25 cellular contexts compared by ENCODE assay signal in genomic region chr7:4399596-4399995, GRCh38.
"Had no signal": no experiment of that assay in that cellular context is flagged by ENCODE, and none has a peak within 500 bp of the region (broad histone marks: within the 10 kb centered on the region; RNA-seq: fewer than 3 reads in every experiment).

No MANE protein-coding gene starts in this region.

- H3K4me1 ChIP-seq: colonic mucosa, esophagus squamous epithelium, gastrocnemius medialis, left ventricle myocardium inferior, lower lobe of right lung had no signal

- H3K9me3 ChIP-seq: colonic mucosa, esophagus squamous epithelium, gastrocnemius medialis, lower lobe of right lung, mucosa of descending colon had no signal

- DNase-seq: cerebellar nuclear complex; colonic mucosa; cortex of kidney; effector CD8-positive, alpha-beta T cell; effector memory CD8-positive, alpha-beta T cell; endodermal cell; erythroblast; esophagus squamous epithelium; foreskin fibroblast; foreskin melanocyte; gastrocnemius medialis; glutamatergic neuron; hippocampal formation; kidney; kidney glomerular epithelial cell; left colon; left ventricle myocardium inferior; lower lobe of right lung; mesenchymal stem cell; mucosa of descending colon had no signal

- H3K27me3 Mint-ChIP-seq: dendritic cell treated with granulocyte-macrophage colony-stimulating factor and Interleukin-4, amounts not matched to agents 40 ng/mL and 50 ng/mL, for 4 days had no signal

- H3K4me1 Mint-ChIP-seq: endodermal cell, mesothelial cell of epicardium had no signal

- H3K27ac Mint-ChIP-seq: dendritic cell treated with granulocyte-macrophage colony-stimulating factor and Interleukin-4, amounts not matched to agents 40 ng/mL and 50 ng/mL, for 4 days; effector memory CD8-positive, alpha-beta T cell; endodermal cell; mesothelial cell of epicardium had no signal

- ATAC-seq: effector memory CD8-positive, alpha-beta T cell; esophagus mucosa; gastrocnemius medialis; left colon; left lobe of liver; lower lobe of right lung; mucosa of descending colon had no signal

- H3K4me3 Mint-ChIP-seq: dendritic cell treated with granulocyte-macrophage colony-stimulating factor and Interleukin-4, amounts not matched to agents 40 ng/mL and 50 ng/mL, for 4 days; effector memory CD8-positive, alpha-beta T cell; endodermal cell; mesothelial cell of epicardium had no signal

- H3K36me3 ChIP-seq: colonic mucosa, esophagus squamous epithelium, gastrocnemius medialis, left ventricle myocardium inferior, lower lobe of right lung had no signal

- H3K36me3 Mint-ChIP-seq: mesothelial cell of epicardium had no signal

- H3K4me3 ChIP-seq: colonic mucosa, esophagus squamous epithelium, gastrocnemius medialis, left ventricle myocardium inferior, lower lobe of right lung, mucosa of descending colon had no signal

- H3K27me3 ChIP-seq: colonic mucosa, gastrocnemius medialis had no signal

- H3K27ac ChIP-seq: colonic mucosa, epithelial cell of prostate, esophagus squamous epithelium, gastrocnemius medialis, left ventricle myocardium inferior, lower lobe of right lung had no signal
